Comparison of ENCODE assay signal across 1 cellular context in genomic region chr15:44692659-44693058, GRCh38.
TF ChIP-seq lines count a peak whose summit lies in the region.

No MANE protein-coding gene starts in this region.

TF ChIP-seq in K562, 482 proteins besides CTCF, POLR2A, EP300 and RAD21:
- TF ChIP-seq ZNF3 (CRISPR knock-in tag; IDR thresholded peaks at IDR 0.05): no peak
- TF ChIP-seq ATF1 (CRISPR knock-in tag; IDR thresholded peaks at IDR 0.05): no peak
- no peak for TF ChIP-seq ATF1 (tag; IDR thresholded peaks at IDR 0.05)
